1 cellular context compared by ENCODE assay signal in the genomic region with DNA sequence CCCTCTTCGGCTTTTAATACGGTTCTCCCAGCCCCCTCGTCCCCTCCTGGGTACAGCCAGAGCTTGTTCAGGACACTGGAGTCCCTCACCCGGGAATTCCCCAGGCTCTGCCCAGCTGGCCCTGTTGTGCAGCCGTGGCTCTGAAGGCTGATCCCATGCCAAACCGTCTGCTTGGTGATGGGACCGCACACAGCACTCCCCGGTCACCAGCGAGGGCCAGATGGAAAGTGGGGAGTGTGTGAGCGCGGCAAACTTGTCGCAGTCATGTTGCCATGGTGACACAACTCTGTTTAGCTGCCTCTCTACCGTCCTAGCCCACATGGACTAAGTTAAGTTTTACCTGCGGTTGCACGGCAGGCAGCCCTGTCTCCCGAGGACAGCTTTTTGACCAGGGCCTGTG.
TF ChIP-seq lines count a peak whose summit lies in the region.

No MANE protein-coding gene starts in this region.

TF ChIP-seq in WTC11, 78 proteins besides CTCF, POLR2A, EP300 and RAD21 (continued from another document):
- TF ChIP-seq ZNF512 (CRISPR knock-in tag; IDR thresholded peaks at IDR 0.05; ENCODE audit: borderline replicate concordance) (no peak), ZNF281 (CRISPR knock-in tag; IDR thresholded peaks at IDR 0.05) (no peak), CDX4 (CRISPR knock-in tag; IDR thresholded peaks at IDR 0.05; ENCODE audit: borderline replicate concordance) (no peak)
